18 cellular contexts compared by ENCODE assay signal in genomic region chr9:7871977-7872730, GRCh38.
A peak's percentile ranks its signal among the peaks of the same experiment; 100 is the strongest.
DNase-seq lines count a peak whose midpoint lies in the region; ATAC-seq and TF ChIP-seq lines count a peak whose summit lies in the region.
"Had no signal": no experiment of that assay in that cellular context is flagged by ENCODE, and none has a peak within 500 bp of the region (broad histone marks: within the 10 kb centered on the region; RNA-seq: fewer than 3 reads in every experiment).

No MANE protein-coding gene starts in this region.

- TF ChIP-seq CTCF in Loucy (conservative IDR thresholded peaks at IDR 0.05; ENCODE audit: low read length) (no peak), foreskin keratinocyte (conservative IDR thresholded peaks at IDR 0.05) (no peak), WERI-Rb-1 (IDR thresholded peaks at IDR 0.05; ENCODE audit: low read depth, low read length) (no peak), SK-N-SH (IDR thresholded peaks at IDR 0.05) (no peak)

- H3K9me2 ChIP-seq in Loucy (replicated peaks; ENCODE audit: low read depth, low read length) (no peaks in the 10 kb centered on the region), SK-N-SH (no peaks in the 10 kb centered on the region)

- no peaks in the 10 kb centered on the region for H3K27me3 Mint-ChIP-seq in activated CD4-positive, alpha-beta memory T cell treated with anti-CD3 and anti-CD28 coated beads, Interleukin-2, amount 10 ng/mL, durations not matched to agents 7 days and 5 days
- no peaks in the 10 kb centered on the region for H3K27me3 Mint-ChIP-seq in activated CD4-positive, alpha-beta memory T cell treated with anti-CD3 and anti-CD28 coated beads for 36 hours
- H3K27me3 Mint-ChIP-seq in activated T-helper 1 cell treated with anti-CD3 and anti-CD28 coated beads, Interleukin-12 subunit alpha, Interleukin-12 subunit beta, Interleukin-2, Interleukin-4 antibody, amounts not matched to agents 30 ng/mL and 10 ng/mL and 1 ng/mL, durations not matched to agents 14 hours and 24 hours and 36 hours (ENCODE audit: insufficient read depth) = no peaks in the 10 kb centered on the region
- H3K27me3 Mint-ChIP-seq in activated T-helper 17 cell treated with anti-CD3 and anti-CD28 coated beads, Interleukin-2, amount 50 U/mL, for 72 hours = peaks cover 4% of the 10 kb centered on the region
- H3K27me3 Mint-ChIP-seq: CD4-positive, alpha-beta memory T cell had no signal

- CTCF ChIA-PET in activated CD4-positive, alpha-beta memory T cell treated with anti-CD3 and anti-CD28 coated beads, Interleukin-2, amount 10 ng/mL, durations not matched to agents 7 days and 5 days (lab: Charles Lee) = interaction anchor here (1.0 kb wide), 1 partner anchor 11 kb away, joined by 3 read pairs; no protein-coding TSS in a partner anchor
- CTCF ChIA-PET in activated CD4-positive, alpha-beta memory T cell treated with anti-CD3 and anti-CD28 coated beads for 36 hours (lab: Charles Lee) = no interaction called here
- CTCF ChIA-PET in SK-N-SH (lab: Yijun Ruan, JAX) = interaction anchor here (0.7 kb wide), 1 partner anchor 12 kb away, joined by 4 read pairs; no protein-coding TSS in a partner anchor

- H3K36me3 ChIP-seq in Loucy (ENCODE audit: insufficient read depth, low read length) (no peaks in the 10 kb centered on the region), WERI-Rb-1 (no peaks in the 10 kb centered on the region), SK-N-SH (replicated peaks in 1 of 2; ENCODE audit: control insufficient read depth in 1 of 2, insufficient read depth in 2 of 2, low read length in 1 of 2) (no peaks in the 10 kb centered on the region)

- TF ChIP-seq RAD21 in SK-N-SH (IDR thresholded peaks at IDR 0.05; ENCODE audit: low read length) = no peak

- peak; percentile 25 for ATAC-seq in foreskin keratinocyte
- ATAC-seq in activated T-helper 17 cell treated with anti-CD3 and anti-CD28 coated beads, Interleukin-2, amount 50 U/mL, for 72 hours (replicated peaks) = no peak
- ATAC-seq: HCT116 had no signal

- H3K4me3 Mint-ChIP-seq in activated CD4-positive, alpha-beta memory T cell treated with anti-CD3 and anti-CD28 coated beads, Interleukin-2, amount 10 ng/mL, durations not matched to agents 7 days and 5 days = no peak overlapping the region
- H3K4me3 Mint-ChIP-seq in activated CD4-positive, alpha-beta memory T cell treated with anti-CD3 and anti-CD28 coated beads for 36 hours = no peak overlapping the region
- no peak overlapping the region for H3K4me3 Mint-ChIP-seq in activated T-helper 1 cell treated with anti-CD3 and anti-CD28 coated beads, Interleukin-12 subunit alpha, Interleukin-12 subunit beta, Interleukin-2, Interleukin-4 antibody, amounts not matched to agents 30 ng/mL and 10 ng/mL and 1 ng/mL, durations not matched to agents 14 hours and 24 hours and 36 hours
- H3K4me3 Mint-ChIP-seq in activated T-helper 17 cell treated with anti-CD3 and anti-CD28 coated beads, Interleukin-2, amount 50 U/mL, for 72 hours = no peak overlapping the region
- H3K4me3 Mint-ChIP-seq: CD4-positive, alpha-beta memory T cell had no signal

- H4K20me1 ChIP-seq in Loucy (ENCODE audit: insufficient read depth, low read length, poor library complexity, severe bottlenecking) (no peaks in the 10 kb centered on the region), SK-N-SH (ENCODE audit: insufficient read depth) (no peaks in the 10 kb centered on the region)

- peak overlapping the region; percentile 24 for H3K27ac Mint-ChIP-seq in activated CD4-positive, alpha-beta memory T cell treated with anti-CD3 and anti-CD28 coated beads, Interleukin-2, amount 10 ng/mL, durations not matched to agents 7 days and 5 days
- no peak overlapping the region for H3K27ac Mint-ChIP-seq in activated CD4-positive, alpha-beta memory T cell treated with anti-CD3 and anti-CD28 coated beads for 36 hours
- no peak overlapping the region for H3K27ac Mint-ChIP-seq in activated T-helper 1 cell treated with anti-CD3 and anti-CD28 coated beads, Interleukin-12 subunit alpha, Interleukin-12 subunit beta, Interleukin-2, Interleukin-4 antibody, amounts not matched to agents 30 ng/mL and 10 ng/mL and 1 ng/mL, durations not matched to agents 14 hours and 24 hours and 36 hours
- H3K27ac Mint-ChIP-seq in activated T-helper 17 cell treated with anti-CD3 and anti-CD28 coated beads, Interleukin-2, amount 50 U/mL, for 72 hours = no peak overlapping the region

- H3F3A ChIP-seq in Loucy (ENCODE audit: low read depth) (no peaks in the 10 kb centered on the region), SK-N-SH (replicated peaks; ENCODE audit: insufficient read depth) (no peaks in the 10 kb centered on the region)

- H2AFZ ChIP-seq in Loucy (ENCODE audit: low read length) = peak overlapping the region; percentile 86
- H2AFZ ChIP-seq in SK-N-SH (ENCODE audit: low read depth) = no peak overlapping the region
- H2AFZ ChIP-seq: GM23248 had no signal

- H3K36me3 Mint-ChIP-seq in activated CD4-positive, alpha-beta memory T cell treated with anti-CD3 and anti-CD28 coated beads, Interleukin-2, amount 10 ng/mL, durations not matched to agents 7 days and 5 days (ENCODE audit: low read depth) = no peaks in the 10 kb centered on the region
- peaks cover 2% of the 10 kb centered on the region for H3K36me3 Mint-ChIP-seq in activated CD4-positive, alpha-beta memory T cell treated with anti-CD3 and anti-CD28 coated beads for 36 hours
- H3K36me3 Mint-ChIP-seq in activated T-helper 1 cell treated with anti-CD3 and anti-CD28 coated beads, Interleukin-12 subunit alpha, Interleukin-12 subunit beta, Interleukin-2, Interleukin-4 antibody, amounts not matched to agents 30 ng/mL and 10 ng/mL and 1 ng/mL, durations not matched to agents 14 hours and 24 hours and 36 hours (ENCODE audit: low read depth) = peaks cover 4% of the 10 kb centered on the region
- H3K36me3 Mint-ChIP-seq in activated T-helper 17 cell treated with anti-CD3 and anti-CD28 coated beads, Interleukin-2, amount 50 U/mL, for 72 hours (ENCODE audit: low read depth) = no peaks in the 10 kb centered on the region

- no peak for TF ChIP-seq EP300 in SK-N-SH (IDR thresholded peaks at IDR 0.05; ENCODE audit: borderline replicate concordance in 1 of 2, low read depth in 1 of 2, low read length in 1 of 2)

- DNase-seq in activated CD4-positive, alpha-beta memory T cell treated with anti-CD3 and anti-CD28 coated beads, Interleukin-2, amount 10 ng/mL, durations not matched to agents 7 days and 5 days = no peak
- DNase-seq in activated CD4-positive, alpha-beta memory T cell treated with anti-CD3 and anti-CD28 coated beads for 36 hours = no peak
- peak in 1 of 2 donors; percentile 17 for DNase-seq in foreskin keratinocyte
- DNase-seq in WERI-Rb-1 = no peak
- DNase-seq in activated T-helper 1 cell treated with anti-CD3 and anti-CD28 coated beads, Interleukin-12 subunit alpha, Interleukin-12 subunit beta, Interleukin-2, Interleukin-4 antibody, amounts not matched to agents 30 ng/mL and 10 ng/mL and 1 ng/mL, durations not matched to agents 14 hours and 24 hours and 36 hours (ENCODE audit: low spot score) = no peak
- no peak for DNase-seq in SK-N-SH
- DNase-seq: 8988T; AML-193; CD4-positive, alpha-beta memory T cell; DMS153; DMS79 treated with DMSO at 0.1 percent for 48 hours; GDM1; GM23248 had no signal

- POLR2A ChIA-PET in activated CD4-positive, alpha-beta memory T cell treated with anti-CD3 and anti-CD28 coated beads, Interleukin-2, amount 10 ng/mL, durations not matched to agents 7 days and 5 days (lab: Charles Lee) = no interaction called here
- POLR2A ChIA-PET in activated CD4-positive, alpha-beta memory T cell treated with anti-CD3 and anti-CD28 coated beads for 36 hours (lab: Charles Lee) = no interaction called here
- POLR2A ChIA-PET in SK-N-SH (lab: Yijun Ruan, JAX) = no interaction called here

- H3K9ac ChIP-seq in Loucy (ENCODE audit: low read depth, low read length, poor library complexity, severe bottlenecking) (peak overlapping the region; percentile 17), SK-N-SH (no peak overlapping the region)
- H3K9ac ChIP-seq: GM23248 had no signal

- peaks cover 12% of the 10 kb centered on the region for H3K9me3 Mint-ChIP-seq in activated CD4-positive, alpha-beta memory T cell treated with anti-CD3 and anti-CD28 coated beads, Interleukin-2, amount 10 ng/mL, durations not matched to agents 7 days and 5 days
- peaks cover 2% of the 10 kb centered on the region for H3K9me3 Mint-ChIP-seq in activated CD4-positive, alpha-beta memory T cell treated with anti-CD3 and anti-CD28 coated beads for 36 hours
- peaks cover 15% of the 10 kb centered on the region for H3K9me3 Mint-ChIP-seq in activated T-helper 1 cell treated with anti-CD3 and anti-CD28 coated beads, Interleukin-12 subunit alpha, Interleukin-12 subunit beta, Interleukin-2, Interleukin-4 antibody, amounts not matched to agents 30 ng/mL and 10 ng/mL and 1 ng/mL, durations not matched to agents 14 hours and 24 hours and 36 hours
- peaks cover 8% of the 10 kb centered on the region for H3K9me3 Mint-ChIP-seq in activated T-helper 17 cell treated with anti-CD3 and anti-CD28 coated beads, Interleukin-2, amount 50 U/mL, for 72 hours

- H3K27ac ChIP-seq in foreskin keratinocyte = no peak overlapping the region
- H3K27ac ChIP-seq in WERI-Rb-1 = no peak overlapping the region
- no peak overlapping the region for H3K27ac ChIP-seq in SK-N-SH (ENCODE audit: low read depth in 2 of 2, low read length in 1 of 2)
- H3K27ac ChIP-seq: C4-2B, GM23248, HL-60 had no signal

- H3K4me3 ChIP-seq in Loucy (ENCODE audit: low read length, poor library complexity, severe bottlenecking) (no peak overlapping the region), WERI-Rb-1 (ENCODE audit: low read depth, low read length) (no peak overlapping the region), SK-N-SH (ENCODE audit: low read depth in 2 of 2, low read length in 1 of 2) (no peak overlapping the region)
- H3K4me3 ChIP-seq: GM23248 had no signal

- H3K4me1 ChIP-seq in Loucy (ENCODE audit: insufficient read depth, low read length, poor library complexity, severe bottlenecking) (peaks cover 22% of the 10 kb centered on the region), foreskin keratinocyte (no peaks in the 10 kb centered on the region), SK-N-SH (ENCODE audit: control insufficient read depth in 1 of 2, insufficient read depth in 2 of 2, low read depth in 1 of 2, low read length in 1 of 2) (no peaks in the 10 kb centered on the region)

- WGBS in SK-N-SH (ENCODE audit: low lambda C conversion rate) = 14% methylated on average over 2 of the region's 2 CpGs

- peaks cover 1% of the 10 kb centered on the region for H3K4me1 Mint-ChIP-seq in activated CD4-positive, alpha-beta memory T cell treated with anti-CD3 and anti-CD28 coated beads, Interleukin-2, amount 10 ng/mL, durations not matched to agents 7 days and 5 days
- peaks cover 2% of the 10 kb centered on the region for H3K4me1 Mint-ChIP-seq in activated CD4-positive, alpha-beta memory T cell treated with anti-CD3 and anti-CD28 coated beads for 36 hours (ENCODE audit: low read depth)
- H3K4me1 Mint-ChIP-seq in activated T-helper 1 cell treated with anti-CD3 and anti-CD28 coated beads, Interleukin-12 subunit alpha, Interleukin-12 subunit beta, Interleukin-2, Interleukin-4 antibody, amounts not matched to agents 30 ng/mL and 10 ng/mL and 1 ng/mL, durations not matched to agents 14 hours and 24 hours and 36 hours (ENCODE audit: low read depth) = peaks cover 14% of the 10 kb centered on the region
- no peaks in the 10 kb centered on the region for H3K4me1 Mint-ChIP-seq in activated T-helper 17 cell treated with anti-CD3 and anti-CD28 coated beads, Interleukin-2, amount 50 U/mL, for 72 hours

- no peaks in the 10 kb centered on the region for H3K27me3 ChIP-seq in Loucy (ENCODE audit: insufficient read depth, low read length, poor library complexity, severe bottlenecking)
- H3K27me3 ChIP-seq in foreskin keratinocyte = no peaks in the 10 kb centered on the region
- no peaks in the 10 kb centered on the region for H3K27me3 ChIP-seq in WERI-Rb-1 (ENCODE audit: insufficient read depth, low read depth, severe bottlenecking)
- no peaks in the 10 kb centered on the region for H3K27me3 ChIP-seq in SK-N-SH (ENCODE audit: insufficient read depth)

- H3K79me2 ChIP-seq in Loucy (ENCODE audit: insufficient read depth, low read length) (no peaks in the 10 kb centered on the region), SK-N-SH (ENCODE audit: insufficient read depth) (no peaks in the 10 kb centered on the region)

- H3K9me3 ChIP-seq in Loucy (ENCODE audit: insufficient read depth, low read depth, low read length) = peaks cover 17% of the 10 kb centered on the region; the same call in 1 of the 2 replicates
- peaks cover 25% of the 10 kb centered on the region for H3K9me3 ChIP-seq in WERI-Rb-1 (ENCODE audit: severe bottlenecking)
- no peaks in the 10 kb centered on the region for H3K9me3 ChIP-seq in SK-N-SH

- H3K4me2 ChIP-seq in Loucy (ENCODE audit: low read depth, low read length, poor library complexity, severe bottlenecking) (no peak overlapping the region), SK-N-SH (no peak overlapping the region)

- intact Hi-C loops in activated CD4-positive, alpha-beta memory T cell treated with anti-CD3 and anti-CD28 coated beads for 36 hours (cut with micrococcal nuclease) = no loop called here
- intact Hi-C loops in activated T-helper 1 cell treated with anti-CD3 and anti-CD28 coated beads, Interleukin-12 subunit alpha, Interleukin-12 subunit beta, Interleukin-2, Interleukin-4 antibody, amounts not matched to agents 30 ng/mL and 10 ng/mL and 1 ng/mL, durations not matched to agents 14 hours and 24 hours and 36 hours (cut with micrococcal nuclease) = no loop called here
